Comparison of ENCODE assay signal across 10 cellular contexts in the genomic region with DNA sequence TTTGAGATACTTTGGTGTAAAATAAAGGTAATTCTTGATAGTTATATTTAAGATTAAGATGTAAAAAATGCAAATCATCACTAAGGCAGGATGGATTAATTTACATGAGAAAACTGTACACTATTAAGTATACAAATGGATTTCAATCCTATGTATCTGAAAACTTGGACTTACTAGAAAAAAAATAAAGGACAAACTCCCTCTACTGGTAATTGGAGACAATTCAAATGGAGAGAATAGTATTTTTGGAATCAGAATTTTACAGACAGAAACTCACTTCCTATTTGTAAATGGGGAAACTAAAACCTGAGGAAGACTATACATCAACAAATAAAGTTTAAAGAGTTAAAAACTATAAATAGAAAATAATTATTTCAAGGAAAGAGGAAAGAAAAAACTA.
DNase-seq lines count a peak whose midpoint lies in the region; TF ChIP-seq lines count a peak whose summit lies in the region.
"Had no signal": no experiment of that assay in that cellular context is flagged by ENCODE, and none has a peak within 500 bp of the region (broad histone marks: within the 10 kb centered on the region; RNA-seq: fewer than 3 reads in every experiment).

No MANE protein-coding gene starts in this region.

- TF ChIP-seq EP300 in Ishikawa (IDR thresholded peaks at IDR 0.05; ENCODE audit: borderline replicate concordance): no peak

- H3K4me3 ChIP-seq in ascending aorta: no peak overlapping the region
- H3K4me3 ChIP-seq in liver (ENCODE audit: low read depth in 1 of 3, low read length in 3 of 3): no peak overlapping the region

- H3K27me3 Mint-ChIP-seq in activated T-helper 1 cell treated with anti-CD3 and anti-CD28 coated beads, Interleukin-12 subunit alpha, Interleukin-12 subunit beta, Interleukin-2, Interleukin-4 antibody, amounts not matched to agents 30 ng/mL and 10 ng/mL and 1 ng/mL, durations not matched to agents 14 hours and 24 hours and 36 hours (ENCODE audit: insufficient read depth): no peaks in the 10 kb centered on the region
- H3K27me3 Mint-ChIP-seq: stimulated activated memory B cell treated with anti-CD40 and anti-IgM and Interleukin-4, amounts not matched to agents 10 μg/mL and 1 μg/mL and 100 μg/mL, for 72 hours had no signal

- DNase-seq in AG09319 (ENCODE audit: extremely low read depth, low read depth): no peak
- no peak for DNase-seq in ascending aorta (ENCODE audit: low spot score in 2 of 2)
- no peak for DNase-seq in ecto neural progenitor cell (ENCODE audit: low spot score)
- no peak for DNase-seq in iPS-NIHi7 (ENCODE audit: extremely low spot score)
- no peak for DNase-seq in HuH-7.5 (ENCODE audit: low spot score)
- DNase-seq in activated T-helper 1 cell treated with anti-CD3 and anti-CD28 coated beads, Interleukin-12 subunit alpha, Interleukin-12 subunit beta, Interleukin-2, Interleukin-4 antibody, amounts not matched to agents 30 ng/mL and 10 ng/mL and 1 ng/mL, durations not matched to agents 14 hours and 24 hours and 36 hours (ENCODE audit: low spot score): no peak
- DNase-seq: midbrain had no signal

- no peak overlapping the region for H3K4me3 Mint-ChIP-seq in activated T-helper 1 cell treated with anti-CD3 and anti-CD28 coated beads, Interleukin-12 subunit alpha, Interleukin-12 subunit beta, Interleukin-2, Interleukin-4 antibody, amounts not matched to agents 30 ng/mL and 10 ng/mL and 1 ng/mL, durations not matched to agents 14 hours and 24 hours and 36 hours
- H3K4me3 Mint-ChIP-seq: stimulated activated memory B cell treated with anti-CD40 and anti-IgM and Interleukin-4, amounts not matched to agents 10 μg/mL and 1 μg/mL and 100 μg/mL, for 72 hours had no signal

- H3K36me3 ChIP-seq in ascending aorta: peaks cover 34 to 52% of the 10 kb centered on the region in 2 donors
- peaks cover 5 to 46% (median 38%) of the 10 kb centered on the region in 4 donors for H3K36me3 ChIP-seq in liver (ENCODE audit: control insufficient read depth in 4 of 4, insufficient read depth in 3 of 4, low read depth in 1 of 4, low read length in 3 of 4)

- H3K27ac ChIP-seq in ascending aorta (no peak overlapping the region), liver (ENCODE audit: low read depth in 1 of 2, low read length in 2 of 2) (no peak overlapping the region)

- H3K4me1 ChIP-seq in ascending aorta (no peaks in the 10 kb centered on the region), liver (ENCODE audit: control insufficient read depth in 4 of 4, insufficient read depth in 4 of 4, low read length in 3 of 4) (no peaks in the 10 kb centered on the region)

- no peak overlapping the region for H3K9ac ChIP-seq in liver (ENCODE audit: low read depth in 1 of 2, low read length in 2 of 2)

- H3K27me3 ChIP-seq in ascending aorta (no peaks in the 10 kb centered on the region), liver (ENCODE audit: control insufficient read depth in 4 of 4, insufficient read depth in 4 of 4, low read length in 3 of 4) (no peaks in the 10 kb centered on the region)

- H3K9me3 ChIP-seq in ascending aorta (no peaks in the 10 kb centered on the region), liver (ENCODE audit: control insufficient read depth in 4 of 4, low read length in 3 of 4) (no peaks in the 10 kb centered on the region)

- peak; percentile 47 for TF ChIP-seq CTCF in AG09319 (IDR thresholded peaks at IDR 0.05; ENCODE audit: low read depth, low read length)
- peak in 2 of 3 experiments; percentile 28 to 40 for TF ChIP-seq CTCF in ascending aorta (IDR thresholded peaks at IDR 0.05)
- TF ChIP-seq CTCF in liver (IDR thresholded peaks at IDR 0.05; ENCODE audit: low read depth, low read length, missing input control): peak; percentile 27

- H3K4me1 Mint-ChIP-seq in activated T-helper 1 cell treated with anti-CD3 and anti-CD28 coated beads, Interleukin-12 subunit alpha, Interleukin-12 subunit beta, Interleukin-2, Interleukin-4 antibody, amounts not matched to agents 30 ng/mL and 10 ng/mL and 1 ng/mL, durations not matched to agents 14 hours and 24 hours and 36 hours (ENCODE audit: low read depth): no peaks in the 10 kb centered on the region
- H3K4me1 Mint-ChIP-seq: stimulated activated memory B cell treated with anti-CD40 and anti-IgM and Interleukin-4, amounts not matched to agents 10 μg/mL and 1 μg/mL and 100 μg/mL, for 72 hours had no signal

- H3K27ac Mint-ChIP-seq in activated T-helper 1 cell treated with anti-CD3 and anti-CD28 coated beads, Interleukin-12 subunit alpha, Interleukin-12 subunit beta, Interleukin-2, Interleukin-4 antibody, amounts not matched to agents 30 ng/mL and 10 ng/mL and 1 ng/mL, durations not matched to agents 14 hours and 24 hours and 36 hours: no peak overlapping the region
- H3K27ac Mint-ChIP-seq: stimulated activated memory B cell treated with anti-CD40 and anti-IgM and Interleukin-4, amounts not matched to agents 10 μg/mL and 1 μg/mL and 100 μg/mL, for 72 hours had no signal

- TF ChIP-seq RAD21 in Ishikawa (IDR thresholded peaks at IDR 0.05; ENCODE audit: low read depth) (peak; percentile 20; the same call in 1 of the 2 replicates), liver (IDR thresholded peaks at IDR 0.05) (peak; percentile 48 to 55)

- H3K36me3 Mint-ChIP-seq in activated T-helper 1 cell treated with anti-CD3 and anti-CD28 coated beads, Interleukin-12 subunit alpha, Interleukin-12 subunit beta, Interleukin-2, Interleukin-4 antibody, amounts not matched to agents 30 ng/mL and 10 ng/mL and 1 ng/mL, durations not matched to agents 14 hours and 24 hours and 36 hours (ENCODE audit: low read depth): peaks cover 30% of the 10 kb centered on the region

- no peaks in the 10 kb centered on the region for H3K9me3 Mint-ChIP-seq in activated T-helper 1 cell treated with anti-CD3 and anti-CD28 coated beads, Interleukin-12 subunit alpha, Interleukin-12 subunit beta, Interleukin-2, Interleukin-4 antibody, amounts not matched to agents 30 ng/mL and 10 ng/mL and 1 ng/mL, durations not matched to agents 14 hours and 24 hours and 36 hours
- H3K9me3 Mint-ChIP-seq: stimulated activated memory B cell treated with anti-CD40 and anti-IgM and Interleukin-4, amounts not matched to agents 10 μg/mL and 1 μg/mL and 100 μg/mL, for 72 hours had no signal

- intact Hi-C loops in ascending aorta (cut with DNase I): loop anchor here (1.0 kb wide), 1 partner anchor 361 kb away; no protein-coding TSS in a partner anchor
- intact Hi-C loops in activated T-helper 1 cell treated with anti-CD3 and anti-CD28 coated beads, Interleukin-12 subunit alpha, Interleukin-12 subunit beta, Interleukin-2, Interleukin-4 antibody, amounts not matched to agents 30 ng/mL and 10 ng/mL and 1 ng/mL, durations not matched to agents 14 hours and 24 hours and 36 hours (cut with micrococcal nuclease): loop anchor here (1.0 kb wide), 1 partner anchor 33 kb away; no protein-coding TSS in a partner anchor

TF ChIP-seq in Ishikawa, 13 proteins besides CTCF, POLR2A, EP300 and RAD21:
- TF ChIP-seq CREB1 (IDR thresholded peaks at IDR 0.05; ENCODE audit: low read depth) (no peak), CEBPB (IDR thresholded peaks at IDR 0.05) (no peak), TCF12 (IDR thresholded peaks at IDR 0.05; ENCODE audit: low read depth) (no peak)
- TF ChIP-seq, protein P1, sequence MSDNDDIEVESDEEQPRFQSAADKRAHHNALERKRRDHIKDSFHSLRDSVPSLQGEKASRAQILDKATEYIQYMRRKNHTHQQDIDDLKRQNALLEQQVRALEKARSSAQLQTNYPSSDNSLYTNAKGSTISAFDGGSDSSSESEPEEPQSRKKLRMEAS (IDR thresholded peaks at IDR 0.05): no peak

TF ChIP-seq in liver, 16 proteins besides CTCF, POLR2A, EP300 and RAD21:
- TF ChIP-seq TAF1 (conservative IDR thresholded peaks at IDR 0.05) (no peak), FOXA1 (IDR thresholded peaks at IDR 0.05) (no peak), HNF4A (conservative IDR thresholded peaks at IDR 0.05) (no peak), YY1 (IDR thresholded peaks at IDR 0.05) (no peak), SP1 (IDR thresholded peaks at IDR 0.05) (no peak), RXRA (IDR thresholded peaks at IDR 0.05) (no peak), HNF4G (IDR thresholded peaks at IDR 0.05) (no peak)
- TF ChIP-seq, protein P2, sequence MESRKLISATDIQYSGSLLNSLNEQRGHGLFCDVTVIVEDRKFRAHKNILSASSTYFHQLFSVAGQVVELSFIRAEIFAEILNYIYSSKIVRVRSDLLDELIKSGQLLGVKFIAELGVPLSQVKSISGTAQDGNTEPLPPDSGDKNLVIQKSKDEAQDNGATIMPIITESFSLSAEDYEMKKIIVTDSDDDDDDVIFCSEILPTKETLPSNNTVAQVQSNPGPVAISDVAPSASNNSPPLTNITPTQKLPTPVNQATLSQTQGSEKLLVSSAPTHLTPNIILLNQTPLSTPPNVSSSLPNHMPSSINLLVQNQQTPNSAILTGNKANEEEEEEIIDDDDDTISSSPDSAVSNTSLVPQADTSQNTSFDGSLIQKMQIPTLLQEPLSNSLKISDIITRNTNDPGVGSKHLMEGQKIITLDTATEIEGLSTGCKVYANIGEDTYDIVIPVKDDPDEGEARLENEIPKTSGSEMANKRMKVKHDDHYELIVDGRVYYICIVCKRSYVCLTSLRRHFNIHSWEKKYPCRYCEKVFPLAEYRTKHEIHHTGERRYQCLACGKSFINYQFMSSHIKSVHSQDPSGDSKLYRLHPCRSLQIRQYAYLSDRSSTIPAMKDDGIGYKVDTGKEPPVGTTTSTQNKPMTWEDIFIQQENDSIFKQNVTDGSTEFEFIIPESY (IDR thresholded peaks at IDR 0.05): no peak
- TF ChIP-seq, protein P1 (IDR thresholded peaks at IDR 0.05): no peak
- TF ChIP-seq, protein P3, sequence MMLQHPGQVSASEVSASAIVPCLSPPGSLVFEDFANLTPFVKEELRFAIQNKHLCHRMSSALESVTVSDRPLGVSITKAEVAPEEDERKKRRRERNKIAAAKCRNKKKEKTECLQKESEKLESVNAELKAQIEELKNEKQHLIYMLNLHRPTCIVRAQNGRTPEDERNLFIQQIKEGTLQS (IDR thresholded peaks at IDR 0.05): no peak
